1 cellular context compared by ENCODE assay signal in genomic region chrX:21638311-21638710, GRCh38.
TF ChIP-seq lines count a peak whose summit lies in the region.

No MANE protein-coding gene starts in this region.

TF ChIP-seq in IMR-90, 13 proteins besides CTCF, POLR2A, EP300 and RAD21:
- no peak for TF ChIP-seq CHD1 (IDR thresholded peaks at IDR 0.05; ENCODE audit: low read depth, low read length)
